Comparison of ENCODE assay signal across 7 cellular contexts in genomic region chr5:156523607-156524006, GRCh38.
"Had no signal": no experiment of that assay in that cellular context is flagged by ENCODE, and none has a peak within 500 bp of the region (broad histone marks: within the 10 kb centered on the region; RNA-seq: fewer than 3 reads in every experiment).

No MANE protein-coding gene starts in this region.

- FAIRE-seq: H1, H54, HTR-8/SVneo had no signal

- DNase-seq: H9, HCEC 1CT, KBM-7 had no signal

- H3K4me3 ChIP-seq: GM23338 had no signal

- ATAC-seq: GM23338 had no signal
